In genomic region chr3:15724446-15724845, GRCh38 we compare ENCODE assay signal across 30 cellular contexts.
"Had no signal": no experiment of that assay in that cellular context is flagged by ENCODE, and none has a peak within 500 bp of the region (broad histone marks: within the 10 kb centered on the region; RNA-seq: fewer than 3 reads in every experiment).

No MANE protein-coding gene starts in this region.

- DNase-seq: activated CD4-positive, alpha-beta memory T cell treated with anti-CD3 and anti-CD28 coated beads, Interleukin-2, amount 10 ng/mL, durations not matched to agents 7 days and 5 days; activated CD4-positive, alpha-beta T cell treated with anti-CD3 and anti-CD28 coated beads for 36 hours; activated CD4-positive, alpha-beta T cell treated with anti-CD3 and anti-CD28 coated beads, Interleukin-2, amount 10 ng/mL, durations not matched to agents 7 days and 5 days; activated CD4-positive, alpha-beta T cell treated with anti-CD3 and anti-CD28 coated beads, Interleukin-2, amount 50 U/mL, for 4 hours; activated CD4-positive, CD25-positive, alpha-beta regulatory T cell; activated CD4-positive, CD25-positive, alpha-beta regulatory T cell treated with anti-CD3 and anti-CD28 coated beads, Interleukin-2, amount 50 U/mL, for 72 hours; activated CD8-positive, alpha-beta memory T cell treated with anti-CD3 and anti-CD28 coated beads, Interleukin-2, amount 50 U/mL, for 48 hours; activated gamma-delta T cell; activated naive CD4-positive, alpha-beta T cell; activated naive CD4-positive, alpha-beta T cell treated with anti-CD3 and anti-CD28 coated beads, Interleukin-2, amount 10 ng/mL, durations not matched to agents 7 days and 5 days; activated naive CD8-positive, alpha-beta T cell treated with anti-CD3 and anti-CD28 coated beads, Interleukin-2, amount 10 ng/mL, durations not matched to agents 7 days and 5 days; activated T-cell treated with anti-CD3 and anti-CD28 coated beads for 4 hours; activated T-cell treated with anti-CD3 and anti-CD28 coated beads, Interleukin-2, amount 50 U/mL, for 24 hours; activated T-cell treated with anti-CD3 and anti-CD28 coated beads, Interleukin-2, amount 50 U/mL, for 72 hours; central memory CD4-positive, alpha-beta T cell; cerebellar nuclear complex; dorsolateral prefrontal cortex; effector memory CD4-positive, alpha-beta T cell; endodermal cell; foreskin melanocyte; heart right ventricle; T-helper 1 cell; T-helper 2 cell had no signal

- H3K27ac ChIP-seq: ascending aorta, breast epithelium, cardiac muscle cell, coronary artery, gastroesophageal sphincter, heart right ventricle had no signal

- H3K36me3 ChIP-seq: breast epithelium had no signal

- ATAC-seq: activated CD4-positive, alpha-beta T cell treated with anti-CD3 and anti-CD28 coated beads for 36 hours; activated naive CD4-positive, alpha-beta T cell treated with anti-CD3 and anti-CD28 coated beads, Interleukin-2, amount 50 U/mL, for 72 hours; activated T-cell treated with anti-CD3 and anti-CD28 coated beads, Interleukin-2, amount 50 U/mL, for 72 hours; esophagus mucosa; gastroesophageal sphincter; heart right ventricle had no signal

- H3K9me3 ChIP-seq: ascending aorta, breast epithelium, gastroesophageal sphincter, heart right ventricle had no signal

- H3K4me1 ChIP-seq: ascending aorta, breast epithelium, gastroesophageal sphincter, heart right ventricle had no signal

- H3K4me3 ChIP-seq: ascending aorta, breast epithelium, cardiac muscle cell, coronary artery, dorsolateral prefrontal cortex, gastroesophageal sphincter, heart right ventricle had no signal

- H3K27me3 ChIP-seq: ascending aorta, breast epithelium, cardiac muscle cell, dorsolateral prefrontal cortex, gastroesophageal sphincter, heart right ventricle had no signal
